1 cellular context compared by ENCODE assay signal in the genomic region with DNA sequence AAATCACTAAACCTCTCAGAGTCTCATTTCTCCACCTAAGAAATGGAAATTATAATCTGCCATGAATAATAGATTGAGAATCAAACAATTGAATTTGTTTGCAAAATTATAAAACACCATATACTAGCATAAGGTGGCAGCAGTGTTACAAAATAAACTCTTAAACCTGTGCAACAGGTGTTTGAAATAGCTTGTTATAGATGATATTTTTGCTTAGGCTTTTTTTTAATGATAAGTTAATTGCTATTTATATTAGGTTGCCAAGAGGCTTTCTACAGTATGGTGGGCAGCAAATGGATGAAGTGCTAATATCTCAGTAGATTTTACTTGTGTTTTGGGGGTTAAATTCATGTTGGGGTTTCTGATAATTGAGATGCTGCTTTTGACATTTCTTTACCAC.
TF ChIP-seq lines count a peak whose summit lies in the region.

No MANE protein-coding gene starts in this region.

TF ChIP-seq in SK-N-SH, 30 proteins besides CTCF, POLR2A, EP300 and RAD21 (continued from another document):
- TF ChIP-seq, protein P1, sequence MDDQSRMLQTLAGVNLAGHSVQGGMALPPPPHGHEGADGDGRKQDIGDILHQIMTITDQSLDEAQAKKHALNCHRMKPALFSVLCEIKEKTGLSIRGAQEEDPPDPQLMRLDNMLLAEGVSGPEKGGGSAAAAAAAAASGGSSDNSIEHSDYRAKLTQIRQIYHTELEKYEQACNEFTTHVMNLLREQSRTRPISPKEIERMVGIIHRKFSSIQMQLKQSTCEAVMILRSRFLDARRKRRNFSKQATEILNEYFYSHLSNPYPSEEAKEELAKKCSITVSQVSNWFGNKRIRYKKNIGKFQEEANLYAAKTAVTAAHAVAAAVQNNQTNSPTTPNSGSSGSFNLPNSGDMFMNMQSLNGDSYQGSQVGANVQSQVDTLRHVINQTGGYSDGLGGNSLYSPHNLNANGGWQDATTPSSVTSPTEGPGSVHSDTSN (IDR thresholded peaks at IDR 0.05), result no peak
- no peak for TF ChIP-seq FOXJ3 (CRISPR knock-in tag; IDR thresholded peaks at IDR 0.05)
- TF ChIP-seq RCOR1 (IDR thresholded peaks at IDR 0.05; ENCODE audit: low read length), result no peak
- no peak for TF ChIP-seq POLR2AphosphoS5 (IDR thresholded peaks at IDR 0.05; ENCODE audit: low read depth, low read length)
- TF ChIP-seq, protein P2, sequence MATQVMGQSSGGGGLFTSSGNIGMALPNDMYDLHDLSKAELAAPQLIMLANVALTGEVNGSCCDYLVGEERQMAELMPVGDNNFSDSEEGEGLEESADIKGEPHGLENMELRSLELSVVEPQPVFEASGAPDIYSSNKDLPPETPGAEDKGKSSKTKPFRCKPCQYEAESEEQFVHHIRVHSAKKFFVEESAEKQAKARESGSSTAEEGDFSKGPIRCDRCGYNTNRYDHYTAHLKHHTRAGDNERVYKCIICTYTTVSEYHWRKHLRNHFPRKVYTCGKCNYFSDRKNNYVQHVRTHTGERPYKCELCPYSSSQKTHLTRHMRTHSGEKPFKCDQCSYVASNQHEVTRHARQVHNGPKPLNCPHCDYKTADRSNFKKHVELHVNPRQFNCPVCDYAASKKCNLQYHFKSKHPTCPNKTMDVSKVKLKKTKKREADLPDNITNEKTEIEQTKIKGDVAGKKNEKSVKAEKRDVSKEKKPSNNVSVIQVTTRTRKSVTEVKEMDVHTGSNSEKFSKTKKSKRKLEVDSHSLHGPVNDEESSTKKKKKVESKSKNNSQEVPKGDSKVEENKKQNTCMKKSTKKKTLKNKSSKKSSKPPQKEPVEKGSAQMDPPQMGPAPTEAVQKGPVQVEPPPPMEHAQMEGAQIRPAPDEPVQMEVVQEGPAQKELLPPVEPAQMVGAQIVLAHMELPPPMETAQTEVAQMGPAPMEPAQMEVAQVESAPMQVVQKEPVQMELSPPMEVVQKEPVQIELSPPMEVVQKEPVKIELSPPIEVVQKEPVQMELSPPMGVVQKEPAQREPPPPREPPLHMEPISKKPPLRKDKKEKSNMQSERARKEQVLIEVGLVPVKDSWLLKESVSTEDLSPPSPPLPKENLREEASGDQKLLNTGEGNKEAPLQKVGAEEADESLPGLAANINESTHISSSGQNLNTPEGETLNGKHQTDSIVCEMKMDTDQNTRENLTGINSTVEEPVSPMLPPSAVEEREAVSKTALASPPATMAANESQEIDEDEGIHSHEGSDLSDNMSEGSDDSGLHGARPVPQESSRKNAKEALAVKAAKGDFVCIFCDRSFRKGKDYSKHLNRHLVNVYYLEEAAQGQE (IDR thresholded peaks at IDR 0.05; ENCODE audit: low read depth, low read length), result no peak
- no peak for TF ChIP-seq FOXM1 (IDR thresholded peaks at IDR 0.05; ENCODE audit: low read depth)
- TF ChIP-seq EZH2phosphoT487 (IDR thresholded peaks at IDR 0.05; ENCODE audit: borderline replicate concordance, low read depth), result no peak
- TF ChIP-seq JUND (IDR thresholded peaks at IDR 0.05), result no peak
- TF ChIP-seq MXI1 (IDR thresholded peaks at IDR 0.05; ENCODE audit: low read depth, low read length), result no peak
